In the genomic region with DNA sequence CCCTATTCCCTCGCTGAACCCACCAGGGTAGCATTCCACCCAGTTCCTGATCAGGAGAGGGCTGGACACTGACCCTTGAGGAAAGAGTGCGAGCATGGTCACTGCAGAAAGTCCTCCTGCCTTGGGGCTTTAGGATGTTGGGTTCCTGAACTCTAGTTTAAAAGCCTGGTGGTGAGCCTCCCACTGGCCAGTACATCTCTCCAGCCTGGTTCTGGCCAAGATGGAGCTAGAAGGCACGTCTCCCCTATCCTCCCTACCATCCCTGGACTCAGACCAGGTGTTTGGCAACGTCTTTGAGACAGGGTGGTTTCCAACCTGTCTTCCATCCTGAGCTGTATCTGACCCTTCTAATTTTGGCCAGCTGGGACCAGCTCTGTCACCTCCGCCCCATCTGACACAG, we compare ENCODE assay signal across 18 cellular contexts. TPM values are rescaled to one million over a fixed set of nuclear protein-coding genes. Genes with fewer than 3 reads are reported as not detected.
DNase-seq lines count a peak whose midpoint lies in the region; ATAC-seq and TF ChIP-seq lines count a peak whose summit lies in the region.
"Had no signal": no experiment of that assay in that cellular context is flagged by ENCODE, and none has a peak within 500 bp of the region (broad histone marks: within the 10 kb centered on the region; RNA-seq: fewer than 3 reads in every experiment).

No MANE protein-coding gene starts in this region.

- H3K4me3 ChIP-seq in BLaER1 (no peak overlapping the region), IMR-90 (ENCODE audit: insufficient read depth, low read depth, low read length) (no peak overlapping the region), upper lobe of right lung (no peak overlapping the region)

- H3K4me2 ChIP-seq in BLaER1: peak overlapping the region; percentile 91
- no peak overlapping the region for H3K4me2 ChIP-seq in IMR-90 (ENCODE audit: low read depth, low read length)

- H2AK9ac ChIP-seq in IMR-90 (replicated peaks; ENCODE audit: low read depth, low read length, poor library complexity): peak overlapping the region; percentile 58

- peaks cover 8% of the 10 kb centered on the region for H3K4me1 Mint-ChIP-seq in dendritic cell treated with granulocyte-macrophage colony-stimulating factor and Interleukin-4, amounts not matched to agents 40 ng/mL and 50 ng/mL, for 4 days (ENCODE audit: low read depth)
- peaks cover 12% of the 10 kb centered on the region for H3K4me1 Mint-ChIP-seq in neural crest cell

- H3K27ac Mint-ChIP-seq in dendritic cell treated with granulocyte-macrophage colony-stimulating factor and Interleukin-4, amounts not matched to agents 40 ng/mL and 50 ng/mL, for 4 days: peak overlapping the region; percentile 85
- H3K27ac Mint-ChIP-seq in neural crest cell (ENCODE audit: unreplicated experiment): no peak overlapping the region
- H3K27ac Mint-ChIP-seq: T-helper 1 cell treated with Interleukin-12 subunit alpha and Interleukin-12 subunit beta and Interleukin-4 antibody, amounts not matched to agents 30 μg/mL and 1 μg/mL, for 36 hours had no signal

- no peaks in the 10 kb centered on the region for H3K9me3 Mint-ChIP-seq in dendritic cell treated with granulocyte-macrophage colony-stimulating factor and Interleukin-4, amounts not matched to agents 40 ng/mL and 50 ng/mL, for 4 days
- H3K9me3 Mint-ChIP-seq in neural crest cell: no peaks in the 10 kb centered on the region
- H3K9me3 Mint-ChIP-seq: T-helper 1 cell treated with Interleukin-12 subunit alpha and Interleukin-12 subunit beta and Interleukin-4 antibody, amounts not matched to agents 30 μg/mL and 1 μg/mL, for 36 hours had no signal

- no peaks in the 10 kb centered on the region for H3K9me3 ChIP-seq in BLaER1
- no peaks in the 10 kb centered on the region for H3K9me3 ChIP-seq in IMR-90 (ENCODE audit: control insufficient read depth, insufficient read depth, low read length)
- H3K9me3 ChIP-seq in upper lobe of right lung: no peaks in the 10 kb centered on the region
- H3K9me3 ChIP-seq: tibial nerve had no signal

- H2BK15ac ChIP-seq in IMR-90 (ENCODE audit: low read depth, low read length): no peak overlapping the region

- dilution Hi-C loops in IMR-90 (cut with HindIII; ENCODE audit: low sequenced_read_pairs, unreplicated experiment): no loop called here

- H3K27me3 ChIP-seq in BLaER1 (no peaks in the 10 kb centered on the region), IMR-90 (ENCODE audit: control insufficient read depth, insufficient read depth, low read length) (no peaks in the 10 kb centered on the region), upper lobe of right lung (no peaks in the 10 kb centered on the region)
- H3K27me3 ChIP-seq: tibial nerve had no signal

- 83% methylated on average over 1 of the region's 5 CpGs; no CpG with 5 or more reads in 1 of the 2 experiments for WGBS in IMR-90 (ENCODE audit: extremely low coverage in 2 of 2, insufficient read length in 1 of 2), 2 experiments

- H3K9ac ChIP-seq in BLaER1 (peak overlapping the region; percentile 82; the same call in 1 of the 2 replicates), IMR-90 (ENCODE audit: low read depth, low read length) (no peak overlapping the region)

- no peaks in the 10 kb centered on the region for H4K20me1 ChIP-seq in BLaER1
- H4K20me1 ChIP-seq in IMR-90 (ENCODE audit: insufficient read depth, low read length): no peaks in the 10 kb centered on the region; the same call in 1 of the 2 replicates

- no peak overlapping the region for H3K4me3 Mint-ChIP-seq in dendritic cell treated with granulocyte-macrophage colony-stimulating factor and Interleukin-4, amounts not matched to agents 40 ng/mL and 50 ng/mL, for 4 days
- peak overlapping the region; percentile 86 for H3K4me3 Mint-ChIP-seq in neural crest cell
- H3K4me3 Mint-ChIP-seq: T-helper 1 cell treated with Interleukin-12 subunit alpha and Interleukin-12 subunit beta and Interleukin-4 antibody, amounts not matched to agents 30 μg/mL and 1 μg/mL, for 36 hours had no signal

- no peak overlapping the region for H2AFZ ChIP-seq in IMR-90 (replicated peaks; ENCODE audit: low read length, poor library complexity)

- peaks cover 7 to 26% of the 10 kb centered on the region in 2 experiments for H3K79me1 ChIP-seq in IMR-90 (ENCODE audit: low read depth in 1 of 2, low read length in 2 of 2)

- H3K4ac ChIP-seq in IMR-90 (ENCODE audit: low read depth, low read length): no peak overlapping the region

- ATAC-seq in IMR-90 (ENCODE audit: low read depth) (no peak), upper lobe of right lung (no peak)

- H2BK120ac ChIP-seq in IMR-90 (ENCODE audit: low read depth, low read length): no peak overlapping the region

- peaks cover 53% of the 10 kb centered on the region for H3K36me3 ChIP-seq in BLaER1
- H3K36me3 ChIP-seq in IMR-90 (ENCODE audit: control insufficient read depth, insufficient read depth, low read length): peaks cover 11% of the 10 kb centered on the region
- H3K36me3 ChIP-seq in upper lobe of right lung: peaks cover 8% of the 10 kb centered on the region

- in situ Hi-C loops in IMR-90 (cut with MboI; ENCODE audit: low sequenced_read_pairs): no loop called here

- CTCF ChIA-PET in IMR-90 (lab: Yijun Ruan, JAX): no interaction called here

- POLR2A ChIA-PET in IMR-90 (lab: Charles Lee; ENCODE audit: unreplicated experiment): no interaction called here

- BruUV-seq in IMR-90 (replicated peaks; lab: Mats Ljungman, UMichigan): no TSS peak

- no peak overlapping the region for H2BK5ac ChIP-seq in IMR-90 (ENCODE audit: low read depth, low read length, poor library complexity, severe bottlenecking)

- H3K56ac ChIP-seq in IMR-90 (ENCODE audit: extremely low read depth, insufficient read depth, low read length): no peak overlapping the region

- H2BK20ac ChIP-seq in IMR-90 (ENCODE audit: low read depth, low read length): no peak overlapping the region

- H3K27me3 Mint-ChIP-seq in dendritic cell treated with granulocyte-macrophage colony-stimulating factor and Interleukin-4, amounts not matched to agents 40 ng/mL and 50 ng/mL, for 4 days: no peaks in the 10 kb centered on the region
- no peaks in the 10 kb centered on the region for H3K27me3 Mint-ChIP-seq in neural crest cell (ENCODE audit: low read depth)

- H3K27ac ChIP-seq in BLaER1: peak overlapping the region; percentile 95
- no peak overlapping the region for H3K27ac ChIP-seq in IMR-90 (ENCODE audit: insufficient read depth, low read length)
- H3K27ac ChIP-seq in upper lobe of right lung: no peak overlapping the region

- no peak for TF ChIP-seq RAD21 in IMR-90 (IDR thresholded peaks at IDR 0.05; ENCODE audit: low read length)

- TF ChIP-seq CTCF in IMR-90 (conservative IDR thresholded peaks at IDR 0.05; ENCODE audit: low read depth, low read length) (no peak), neural crest cell (conservative IDR thresholded peaks at IDR 0.05) (no peak), upper lobe of right lung (IDR thresholded peaks at IDR 0.05) (no peak)

- no peak overlapping the region for H3K14ac ChIP-seq in IMR-90 (replicated peaks; ENCODE audit: low read depth, low read length)

- peaks cover 22% of the 10 kb centered on the region for H3K9me1 ChIP-seq in IMR-90 (ENCODE audit: insufficient read depth, low read length)

- DNase-seq in IMR-90 (no peak), neural crest cell (ENCODE audit: low read depth, low spot score) (no peak), GDM1 (lab: John Stamatoyannopoulos, UW) (no peak), NCI-H446 (lab: John Stamatoyannopoulos, UW) (no peak), DMS 273 (lab: John Stamatoyannopoulos, UW; ENCODE audit: unreplicated experiment) (no peak), upper lobe of right lung (no peak)
- DNase-seq: activated CD4-positive, CD25-positive, alpha-beta regulatory T cell; cerebellar nuclear complex; hippocampal formation; NCI-H1105 treated with DMSO at 0.1 percent for 48 hours; NCI-H69; retina; Right ventricle myocardium superior; stimulated activated naive CD4-positive, alpha-beta T cell treated with Interleukin-2 at 50 U/mL for 16 hours had no signal

- H4K8ac ChIP-seq in IMR-90 (ENCODE audit: low read depth in 2 of 2, low read length in 2 of 2): peak overlapping the region in 1 of 2 experiments; percentile 98; a peak in 1 of 4 replicates

- intact Hi-C loops in IMR-90 (cut with micrococcal nuclease): no loop called here
- intact Hi-C loops in dendritic cell treated with granulocyte-macrophage colony-stimulating factor and Interleukin-4, amounts not matched to agents 40 ng/mL and 50 ng/mL, for 4 days (cut with micrococcal nuclease): no loop called here
- intact Hi-C loops in upper lobe of right lung (cut with DNase I): no loop called here

- no peak overlapping the region for H3K18ac ChIP-seq in IMR-90 (ENCODE audit: low read depth, low read length)

- no peak for TF ChIP-seq POLR2A in IMR-90 (IDR thresholded peaks at IDR 0.05; ENCODE audit: low read depth, low read length)

- H4K91ac ChIP-seq in IMR-90 (ENCODE audit: insufficient read depth, low read depth, low read length): no peak overlapping the region

- no peak overlapping the region for H3K23ac ChIP-seq in IMR-90 (ENCODE audit: low read depth, low read length)

- H3K36me3 Mint-ChIP-seq in dendritic cell treated with granulocyte-macrophage colony-stimulating factor and Interleukin-4, amounts not matched to agents 40 ng/mL and 50 ng/mL, for 4 days (ENCODE audit: low read depth): peaks cover 60% of the 10 kb centered on the region
- peaks cover 2% of the 10 kb centered on the region for H3K36me3 Mint-ChIP-seq in neural crest cell (ENCODE audit: low read depth)

- H4K5ac ChIP-seq in IMR-90 (ENCODE audit: low read depth, low read length): no peak overlapping the region

- H2AK5ac ChIP-seq in IMR-90 (ENCODE audit: low read depth, low read length): 0 out of 2 replicates have a peak overlapping the region, but pooled peaks have one; percentile 9

- peaks cover 92% of the 10 kb centered on the region for H3K4me1 ChIP-seq in BLaER1
- H3K4me1 ChIP-seq in IMR-90 (ENCODE audit: control insufficient read depth, insufficient read depth, low read length): peaks cover 8% of the 10 kb centered on the region
- peaks cover 11% of the 10 kb centered on the region for H3K4me1 ChIP-seq in upper lobe of right lung

TF ChIP-seq in IMR-90, 13 proteins besides CTCF, POLR2A, EP300 and RAD21 (continues in another document):
- no peak for TF ChIP-seq MAFK (IDR thresholded peaks at IDR 0.05; ENCODE audit: low read depth, low read length)

RNA-seq across cellular contexts. Expression of a gene that starts 31.4 kb away (rescaled TPM):
- total RNA-seq in IMR-90 (2012; rRNA removed) (2.2 TPM in 2 replicates), neural crest cell (24.6 and 25.2 TPM in 2 replicates), upper lobe of right lung (116 TPM)
- 11.7 and 12.5 TPM in 2 replicates for polyA plus RNA-seq in IMR-90 (2012; rRNA removed)
- polyA plus RNA-seq in IMR-90 (2012; cell fraction: cytosol; rRNA removed): 5.6 and 8.2 TPM in 2 replicates
- polyA plus RNA-seq in IMR-90 (2012; cell fraction: nucleus; rRNA removed; ENCODE audit: low replicate concordance): 80.3 and 267 TPM in 2 replicates

RNA-seq across cellular contexts. Expression of a gene that starts 34.4 kb away (rescaled TPM):
- total RNA-seq in IMR-90 (2012; rRNA removed) (15.2 and 21.7 TPM in 2 replicates), neural crest cell (53.2 and 54.3 TPM in 2 replicates), upper lobe of right lung (42.1 TPM)
- polyA plus RNA-seq in IMR-90 (2012; rRNA removed): 35.1 and 41.7 TPM in 2 replicates
- 43.9 and 71.8 TPM in 2 replicates for polyA plus RNA-seq in IMR-90 (2012; cell fraction: cytosol; rRNA removed)
- 52.4 and 55.2 TPM in 2 replicates for polyA plus RNA-seq in IMR-90 (2012; cell fraction: nucleus; rRNA removed; ENCODE audit: low replicate concordance)
